Comparison of ENCODE assay signal across 1 cellular context in the genomic region with DNA sequence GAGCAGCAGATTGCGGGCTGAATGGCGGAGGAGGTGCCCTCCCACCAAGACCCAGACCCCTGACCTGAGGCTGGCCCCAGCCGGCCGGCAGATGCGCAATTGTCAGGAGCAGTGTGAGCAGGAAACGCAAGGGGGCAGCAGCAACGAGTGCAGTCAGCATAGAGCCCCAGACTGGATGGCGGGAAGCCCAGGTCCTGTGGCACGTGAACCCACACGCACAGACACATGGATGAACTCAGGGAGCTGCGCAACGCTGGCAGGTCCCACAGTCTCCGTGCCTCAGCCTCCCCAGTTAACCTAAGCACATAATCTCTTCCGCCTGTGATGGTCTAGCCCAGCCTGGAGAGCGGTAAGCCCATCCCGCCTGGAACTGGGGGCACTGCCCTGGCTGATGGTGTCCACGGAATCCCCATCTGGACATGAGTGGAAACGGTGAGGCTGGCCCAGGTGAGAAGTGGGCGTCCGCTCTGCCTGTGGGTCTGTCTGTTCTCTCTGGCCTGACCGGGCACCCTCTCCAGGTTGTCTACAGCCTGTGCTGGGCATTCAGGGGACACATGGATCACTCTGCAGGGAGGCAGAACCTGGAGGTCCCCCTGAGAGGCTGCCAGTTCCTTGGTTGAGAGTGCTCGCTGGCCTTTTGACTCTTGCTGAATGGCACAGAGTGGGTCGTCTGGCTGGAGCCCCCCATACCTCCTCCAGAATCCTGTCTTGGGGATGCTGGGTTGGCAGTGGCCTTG.
TF ChIP-seq lines count a peak whose summit lies in the region.

No MANE protein-coding gene starts in this region.

TF ChIP-seq in K562, 482 proteins besides CTCF, POLR2A, EP300 and RAD21 (continued from another document and continues in another):
- TF ChIP-seq, protein P1, sequence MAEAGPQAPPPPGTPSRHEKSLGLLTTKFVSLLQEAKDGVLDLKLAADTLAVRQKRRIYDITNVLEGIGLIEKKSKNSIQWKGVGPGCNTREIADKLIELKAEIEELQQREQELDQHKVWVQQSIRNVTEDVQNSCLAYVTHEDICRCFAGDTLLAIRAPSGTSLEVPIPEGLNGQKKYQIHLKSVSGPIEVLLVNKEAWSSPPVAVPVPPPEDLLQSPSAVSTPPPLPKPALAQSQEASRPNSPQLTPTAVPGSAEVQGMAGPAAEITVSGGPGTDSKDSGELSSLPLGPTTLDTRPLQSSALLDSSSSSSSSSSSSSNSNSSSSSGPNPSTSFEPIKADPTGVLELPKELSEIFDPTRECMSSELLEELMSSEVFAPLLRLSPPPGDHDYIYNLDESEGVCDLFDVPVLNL (CRISPR knock-in tag; IDR thresholded peaks at IDR 0.05; ENCODE audit: low read depth): peak; percentile 81; the same call in 1 of the 2 replicates
- TF ChIP-seq TCF7 (IDR thresholded peaks at IDR 0.05; ENCODE audit: borderline replicate concordance) (0 out of 2 replicates have a peak, but pooled peaks have one; percentile 25), TEAD4 (IDR thresholded peaks at IDR 0.05; ENCODE audit: low read length) (no peak), TEAD4 (CRISPR knock-in tag; IDR thresholded peaks at IDR 0.05; ENCODE audit: borderline replicate concordance) (peak; percentile 66; the same call in 1 of the 2 replicates), E2F3 (CRISPR knock-in tag; IDR thresholded peaks at IDR 0.05) (0 out of 2 replicates have a peak, but pooled peaks have one; percentile 36), CBX3 (IDR thresholded peaks at IDR 0.05; ENCODE audit: borderline replicate concordance in 1 of 2, low read length in 2 of 2) (peak in 1 of 2 experiments; percentile 93; a peak in 1 of 3 replicates), CHCHD3 (CRISPR knock-in tag; IDR thresholded peaks at IDR 0.05) (no peak), ZNF263 (CRISPR knock-in tag; IDR thresholded peaks at IDR 0.05; ENCODE audit: borderline replicate concordance) (peak; percentile 55; the same call in 1 of the 2 replicates), CREM (IDR thresholded peaks at IDR 0.05; ENCODE audit: low read depth) (peak; percentile 71), TGIF2 (CRISPR knock-in tag; IDR thresholded peaks at IDR 0.05) (no peak), HNRNPLL (IDR thresholded peaks at IDR 0.05; ENCODE audit: low read depth, low read length, poor library complexity, severe bottlenecking) (peak; percentile 50), DPF2 (IDR thresholded peaks at IDR 0.05) (no peak), FOXA3 (CRISPR knock-in tag; conservative IDR thresholded peaks at IDR 0.05 in 1 of 2, IDR thresholded peaks at IDR 0.05 in 1 of 2) (0 out of 4 replicates have a peak, but pooled peaks of 1 of the 2 experiments have one; percentile 41), GABPB1 (CRISPR knock-in tag; IDR thresholded peaks at IDR 0.05) (0 out of 2 replicates have a peak, but pooled peaks have one; percentile 31), ZBTB1 (CRISPR knock-in tag; IDR thresholded peaks at IDR 0.05; ENCODE audit: borderline replicate concordance, low read depth) (no peak), CBFB (CRISPR knock-in tag; IDR thresholded peaks at IDR 0.05) (peak; percentile 88; the same call in 1 of the 2 replicates), CBX5 (IDR thresholded peaks at IDR 0.05; ENCODE audit: borderline replicate concordance, low read depth) (no peak), CXXC5 (CRISPR knock-in tag; IDR thresholded peaks at IDR 0.05) (peak; percentile 44; the same call in 1 of the 2 replicates), NR2C2 (CRISPR knock-in tag; IDR thresholded peaks at IDR 0.05) (0 out of 2 replicates have a peak, but pooled peaks have one; percentile 40), NR2C2 (tag; IDR thresholded peaks at IDR 0.05) (no peak), DMBX1 (CRISPR knock-in tag; IDR thresholded peaks at IDR 0.05; ENCODE audit: borderline replicate concordance) (no peak), BHLHE40 (IDR thresholded peaks at IDR 0.05; ENCODE audit: low read length) (peak; percentile 95), MYC (IDR thresholded peaks at IDR 0.05; ENCODE audit: low read depth, low read length) (0 out of 2 replicates have a peak, but pooled peaks have one; percentile 34), MYC (CRISPR knock-in tag; IDR thresholded peaks at IDR 0.05; ENCODE audit: borderline replicate concordance, low read depth) (no peak), HDGF (IDR thresholded peaks at IDR 0.05) (no peak), RB1 (IDR thresholded peaks at IDR 0.05; ENCODE audit: low read depth) (peak; percentile 91), ZNF696 (CRISPR knock-in tag; conservative IDR thresholded peaks at IDR 0.05) (no peak), ZBTB7A (IDR thresholded peaks at IDR 0.05; ENCODE audit: borderline replicate concordance, control insufficient read depth, low read depth, low read length) (peak; percentile 53; the same call in 1 of the 2 replicates), HDAC1 (IDR thresholded peaks at IDR 0.05) (0 out of 4 replicates have a peak, but pooled peaks of 1 of the 2 experiments have one; percentile 21), ZNF232 (CRISPR knock-in tag; IDR thresholded peaks at IDR 0.05) (peak; percentile 65), SMC3 (conservative IDR thresholded peaks at IDR 0.05; ENCODE audit: insufficient read depth, low read depth, low read length) (peak; percentile 78), TRIM24 (IDR thresholded peaks at IDR 0.05) (0 out of 4 replicates have a peak, but pooled peaks of 1 of the 2 experiments have one; percentile 30), ERF (CRISPR knock-in tag; IDR thresholded peaks at IDR 0.05) (no peak), MAZ (CRISPR knock-in tag; conservative IDR thresholded peaks at IDR 0.05 in 1 of 2, IDR thresholded peaks at IDR 0.05 in 1 of 2) (peak in 1 of 2 experiments; percentile 48; a peak in 1 of 4 replicates), IRF2 (CRISPR knock-in tag; IDR thresholded peaks at IDR 0.05) (peak; percentile 57; the same call in 1 of the 2 replicates), NFE2L1 (tag; IDR thresholded peaks at IDR 0.05; ENCODE audit: borderline replicate concordance, low read depth) (no peak), JUND (IDR thresholded peaks at IDR 0.05; ENCODE audit: borderline replicate concordance, low read depth, low read length) (peak; percentile 22; the same call in 1 of the 2 replicates), JUND (tag; IDR thresholded peaks at IDR 0.05; ENCODE audit: borderline replicate concordance, low read depth, low read length) (no peak), NEUROD1 (IDR thresholded peaks at IDR 0.05; ENCODE audit: borderline replicate concordance, low read depth, low read length, partially characterized antibody) (peak; percentile 8), BCOR (IDR thresholded peaks at IDR 0.05) (0 out of 2 replicates have a peak, but pooled peaks have one; percentile 41), L3MBTL2 (IDR thresholded peaks at IDR 0.05) (peak; percentile 94)
- TF ChIP-seq, protein P2, sequence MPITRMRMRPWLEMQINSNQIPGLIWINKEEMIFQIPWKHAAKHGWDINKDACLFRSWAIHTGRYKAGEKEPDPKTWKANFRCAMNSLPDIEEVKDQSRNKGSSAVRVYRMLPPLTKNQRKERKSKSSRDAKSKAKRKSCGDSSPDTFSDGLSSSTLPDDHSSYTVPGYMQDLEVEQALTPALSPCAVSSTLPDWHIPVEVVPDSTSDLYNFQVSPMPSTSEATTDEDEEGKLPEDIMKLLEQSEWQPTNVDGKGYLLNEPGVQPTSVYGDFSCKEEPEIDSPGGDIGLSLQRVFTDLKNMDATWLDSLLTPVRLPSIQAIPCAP (CRISPR knock-in tag; IDR thresholded peaks at IDR 0.05; ENCODE audit: borderline replicate concordance): peak; percentile 74; the same call in 1 of the 2 replicates
- TF ChIP-seq, protein P3, sequence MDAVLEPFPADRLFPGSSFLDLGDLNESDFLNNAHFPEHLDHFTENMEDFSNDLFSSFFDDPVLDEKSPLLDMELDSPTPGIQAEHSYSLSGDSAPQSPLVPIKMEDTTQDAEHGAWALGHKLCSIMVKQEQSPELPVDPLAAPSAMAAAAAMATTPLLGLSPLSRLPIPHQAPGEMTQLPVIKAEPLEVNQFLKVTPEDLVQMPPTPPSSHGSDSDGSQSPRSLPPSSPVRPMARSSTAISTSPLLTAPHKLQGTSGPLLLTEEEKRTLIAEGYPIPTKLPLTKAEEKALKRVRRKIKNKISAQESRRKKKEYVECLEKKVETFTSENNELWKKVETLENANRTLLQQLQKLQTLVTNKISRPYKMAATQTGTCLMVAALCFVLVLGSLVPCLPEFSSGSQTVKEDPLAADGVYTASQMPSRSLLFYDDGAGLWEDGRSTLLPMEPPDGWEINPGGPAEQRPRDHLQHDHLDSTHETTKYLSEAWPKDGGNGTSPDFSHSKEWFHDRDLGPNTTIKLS (IDR thresholded peaks at IDR 0.05; ENCODE audit: borderline replicate concordance, low read depth): peak; percentile 20; the same call in 1 of the 2 replicates
- TF ChIP-seq, protein P4, sequence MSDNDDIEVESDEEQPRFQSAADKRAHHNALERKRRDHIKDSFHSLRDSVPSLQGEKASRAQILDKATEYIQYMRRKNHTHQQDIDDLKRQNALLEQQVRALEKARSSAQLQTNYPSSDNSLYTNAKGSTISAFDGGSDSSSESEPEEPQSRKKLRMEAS (CRISPR knock-in tag; IDR thresholded peaks at IDR 0.05): peak; percentile 96
- TF ChIP-seq, protein P5, sequence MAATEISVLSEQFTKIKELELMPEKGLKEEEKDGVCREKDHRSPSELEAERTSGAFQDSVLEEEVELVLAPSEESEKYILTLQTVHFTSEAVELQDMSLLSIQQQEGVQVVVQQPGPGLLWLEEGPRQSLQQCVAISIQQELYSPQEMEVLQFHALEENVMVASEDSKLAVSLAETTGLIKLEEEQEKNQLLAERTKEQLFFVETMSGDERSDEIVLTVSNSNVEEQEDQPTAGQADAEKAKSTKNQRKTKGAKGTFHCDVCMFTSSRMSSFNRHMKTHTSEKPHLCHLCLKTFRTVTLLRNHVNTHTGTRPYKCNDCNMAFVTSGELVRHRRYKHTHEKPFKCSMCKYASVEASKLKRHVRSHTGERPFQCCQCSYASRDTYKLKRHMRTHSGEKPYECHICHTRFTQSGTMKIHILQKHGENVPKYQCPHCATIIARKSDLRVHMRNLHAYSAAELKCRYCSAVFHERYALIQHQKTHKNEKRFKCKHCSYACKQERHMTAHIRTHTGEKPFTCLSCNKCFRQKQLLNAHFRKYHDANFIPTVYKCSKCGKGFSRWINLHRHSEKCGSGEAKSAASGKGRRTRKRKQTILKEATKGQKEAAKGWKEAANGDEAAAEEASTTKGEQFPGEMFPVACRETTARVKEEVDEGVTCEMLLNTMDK (IDR thresholded peaks at IDR 0.05; ENCODE audit: borderline replicate concordance, insufficient read depth, low read depth, low read length, poor library complexity, severe bottlenecking): peak; percentile 86
- TF ChIP-seq, protein P6, sequence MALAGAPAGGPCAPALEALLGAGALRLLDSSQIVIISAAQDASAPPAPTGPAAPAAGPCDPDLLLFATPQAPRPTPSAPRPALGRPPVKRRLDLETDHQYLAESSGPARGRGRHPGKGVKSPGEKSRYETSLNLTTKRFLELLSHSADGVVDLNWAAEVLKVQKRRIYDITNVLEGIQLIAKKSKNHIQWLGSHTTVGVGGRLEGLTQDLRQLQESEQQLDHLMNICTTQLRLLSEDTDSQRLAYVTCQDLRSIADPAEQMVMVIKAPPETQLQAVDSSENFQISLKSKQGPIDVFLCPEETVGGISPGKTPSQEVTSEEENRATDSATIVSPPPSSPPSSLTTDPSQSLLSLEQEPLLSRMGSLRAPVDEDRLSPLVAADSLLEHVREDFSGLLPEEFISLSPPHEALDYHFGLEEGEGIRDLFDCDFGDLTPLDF (CRISPR knock-in tag; IDR thresholded peaks at IDR 0.05): peak; percentile 31; the same call in 1 of the 2 replicates
- TF ChIP-seq, protein P7, sequence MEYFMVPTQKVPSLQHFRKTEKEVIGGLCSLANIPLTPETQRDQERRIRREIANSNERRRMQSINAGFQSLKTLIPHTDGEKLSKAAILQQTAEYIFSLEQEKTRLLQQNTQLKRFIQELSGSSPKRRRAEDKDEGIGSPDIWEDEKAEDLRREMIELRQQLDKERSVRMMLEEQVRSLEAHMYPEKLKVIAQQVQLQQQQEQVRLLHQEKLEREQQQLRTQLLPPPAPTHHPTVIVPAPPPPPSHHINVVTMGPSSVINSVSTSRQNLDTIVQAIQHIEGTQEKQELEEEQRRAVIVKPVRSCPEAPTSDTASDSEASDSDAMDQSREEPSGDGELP (CRISPR knock-in tag; IDR thresholded peaks at IDR 0.05; ENCODE audit: borderline replicate concordance): peak; percentile 66; the same call in 1 of the 2 replicates
- TF ChIP-seq, protein P8, sequence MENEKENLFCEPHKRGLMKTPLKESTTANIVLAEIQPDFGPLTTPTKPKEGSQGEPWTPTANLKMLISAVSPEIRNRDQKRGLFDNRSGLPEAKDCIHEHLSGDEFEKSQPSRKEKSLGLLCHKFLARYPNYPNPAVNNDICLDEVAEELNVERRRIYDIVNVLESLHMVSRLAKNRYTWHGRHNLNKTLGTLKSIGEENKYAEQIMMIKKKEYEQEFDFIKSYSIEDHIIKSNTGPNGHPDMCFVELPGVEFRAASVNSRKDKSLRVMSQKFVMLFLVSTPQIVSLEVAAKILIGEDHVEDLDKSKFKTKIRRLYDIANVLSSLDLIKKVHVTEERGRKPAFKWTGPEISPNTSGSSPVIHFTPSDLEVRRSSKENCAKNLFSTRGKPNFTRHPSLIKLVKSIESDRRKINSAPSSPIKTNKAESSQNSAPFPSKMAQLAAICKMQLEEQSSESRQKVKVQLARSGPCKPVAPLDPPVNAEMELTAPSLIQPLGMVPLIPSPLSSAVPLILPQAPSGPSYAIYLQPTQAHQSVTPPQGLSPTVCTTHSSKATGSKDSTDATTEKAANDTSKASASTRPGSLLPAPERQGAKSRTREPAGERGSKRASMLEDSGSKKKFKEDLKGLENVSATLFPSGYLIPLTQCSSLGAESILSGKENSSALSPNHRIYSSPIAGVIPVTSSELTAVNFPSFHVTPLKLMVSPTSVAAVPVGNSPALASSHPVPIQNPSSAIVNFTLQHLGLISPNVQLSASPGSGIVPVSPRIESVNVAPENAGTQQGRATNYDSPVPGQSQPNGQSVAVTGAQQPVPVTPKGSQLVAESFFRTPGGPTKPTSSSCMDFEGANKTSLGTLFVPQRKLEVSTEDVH (IDR thresholded peaks at IDR 0.05; ENCODE audit: low read depth, partially characterized antibody): peak; percentile 61
